7 cellular contexts compared by ENCODE assay signal in the genomic region with DNA sequence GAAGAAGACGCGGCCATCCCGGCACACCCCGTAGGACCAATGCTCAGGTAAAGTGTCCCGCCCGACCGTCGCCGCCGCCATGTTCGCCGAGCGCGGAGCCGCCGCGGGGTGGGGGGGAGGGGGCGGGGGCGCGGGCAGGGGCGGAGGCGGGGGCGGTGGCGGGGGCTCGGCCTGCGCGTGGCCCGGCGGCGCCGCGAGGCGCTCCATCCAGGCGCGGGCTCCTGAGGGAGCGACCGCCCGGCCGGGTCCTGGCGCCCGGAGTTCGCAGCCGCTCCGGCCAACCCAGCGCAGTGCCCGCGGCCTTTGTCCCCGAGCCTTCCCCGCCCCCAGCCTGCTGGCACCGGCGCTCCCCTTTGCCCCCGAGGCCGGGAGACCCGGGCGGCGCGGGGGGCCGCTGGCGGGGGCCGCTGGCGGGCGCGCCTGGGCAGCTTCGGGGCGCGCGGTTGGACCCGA. TPM values are rescaled to one million over a fixed set of nuclear protein-coding genes. Genes with fewer than 3 reads are reported as not detected.
DNase-seq lines count a peak whose midpoint lies in the region; ATAC-seq and TF ChIP-seq lines count a peak whose summit lies in the region.

Gene PLEKHA7, minus strand, starts transcription at position 94 of the 453 bp plus-strand sequence. Its CDS starts 13 bp downstream, at position 81.

- peaks cover 2% of the 10 kb centered on the region for H3K36me3 Mint-ChIP-seq in memory B cell

- WGBS in upper lobe of left lung, 2 donors = no CpG with 5 or more reads among the region's 68 CpGs

- DNase-seq in NCI-H774 (lab: John Stamatoyannopoulos, UW) = peak; percentile 27
- peak; percentile 45 for DNase-seq in colonic mucosa
- DNase-seq in memory B cell (ENCODE audit: low spot score in 2 of 2) = no peak
- no peak for DNase-seq in upper lobe of left lung
- no peak for DNase-seq in islet precursor cell

- H3K4me1 ChIP-seq in colonic mucosa (peaks cover 4% of the 10 kb centered on the region), upper lobe of left lung (peaks cover 4 to 21% (median 6%) of the 10 kb centered on the region in 4 donors)

- H3K4me3 ChIP-seq in colonic mucosa (peak within 1 kb of the TSS; percentile 79), upper lobe of left lung (peak within 1 kb of the TSS; percentile 11 to 84 (median 66))

- H3K27ac ChIP-seq in colonic mucosa = peak within 1 kb of the TSS; percentile 76
- peak within 1 kb of the TSS; percentile 69 to 76 (median 76) for H3K27ac ChIP-seq in upper lobe of left lung

- H3K9ac ChIP-seq in colonic mucosa (ENCODE audit: low read depth in 2 of 2, low read length in 2 of 2) = peak within 1 kb of the TSS; percentile 78 to 92

- H3K27me3 Mint-ChIP-seq in memory B cell = peaks cover 10% of the 10 kb centered on the region

- H3K4me3 Mint-ChIP-seq in memory B cell = peak within 1 kb of the TSS; percentile 94

- TF ChIP-seq POLR2A in upper lobe of left lung (IDR thresholded peaks at IDR 0.05) = no peak

- no peaks in the 10 kb centered on the region for H3K9me3 ChIP-seq in colonic mucosa
- no peaks in the 10 kb centered on the region for H3K9me3 ChIP-seq in upper lobe of left lung

- H3K36me3 ChIP-seq in colonic mucosa = no peaks in the 10 kb centered on the region
- no peaks in the 10 kb centered on the region for H3K36me3 ChIP-seq in upper lobe of left lung

- no peaks in the 10 kb centered on the region for H3K9me3 Mint-ChIP-seq in memory B cell

- H3K27ac Mint-ChIP-seq in memory B cell = peak within 1 kb of the TSS; percentile 67

- H3K27me3 ChIP-seq in colonic mucosa (no peaks in the 10 kb centered on the region), upper lobe of left lung (peaks cover 2 to 10% (median 6%) of the 10 kb centered on the region in 4 donors)

- no peak for TF ChIP-seq EP300 in upper lobe of left lung (IDR thresholded peaks at IDR 0.05)

- no peak for TF ChIP-seq CTCF in colonic mucosa (IDR thresholded peaks at IDR 0.05)
- TF ChIP-seq CTCF in upper lobe of left lung (IDR thresholded peaks at IDR 0.05) = no peak

- intact Hi-C loops in colonic mucosa (cut with DNase I) = no loop called here

- peak; percentile 29 for ATAC-seq in GM18867 (IDR thresholded peaks at IDR 0.05; ENCODE audit: unreplicated experiment)
- peak; percentile 37 for ATAC-seq in memory B cell (ENCODE audit: low read depth)
- ATAC-seq in upper lobe of left lung (ENCODE audit: low FRiP score in 2 of 2) = peak in 1 of 2 donors; percentile 18
- ATAC-seq in HG03280 (IDR thresholded peaks at IDR 0.05; ENCODE audit: unreplicated experiment) = no peak

- peaks cover 5% of the 10 kb centered on the region for H3K4me1 Mint-ChIP-seq in memory B cell

RNA-seq across cellular contexts. Expression of gene PLEKHA7, which starts in this region (rescaled TPM):
- total RNA-seq in colonic mucosa (10 to 100 TPM; 55.6 to 65.9 TPM), upper lobe of left lung (10 to 100 TPM; 27.5 to 87.0 (median 48.6) TPM)

Comparison
In these comparisons a context has a peak if more than half of its experiments do, and no peak if none do; other contexts are left out.
1. DNase-seq: peak in NCI-H774 (single experiment) and colonic mucosa (single experiment); none in memory B cell (0 of 2), upper lobe of left lung (0 of 2) and islet precursor cell (single experiment).